Comparison of ENCODE assay signal across 12 cellular contexts in genomic region chr14:105015905-105016304, GRCh38. TPM values are rescaled to one million over a fixed set of nuclear protein-coding genes. Genes with fewer than 3 reads are reported as not detected.
A peak's percentile ranks its signal among the peaks of the same experiment; 100 is the strongest.
DNase-seq lines count a peak whose midpoint lies in the region; ATAC-seq, FAIRE-seq and TF ChIP-seq lines count a peak whose summit lies in the region.
"Had no signal": no experiment of that assay in that cellular context is flagged by ENCODE, and none has a peak within 500 bp of the region (broad histone marks: within the 10 kb centered on the region; RNA-seq: fewer than 3 reads in every experiment).

No MANE protein-coding gene starts in this region.

- H3K9me3 Mint-ChIP-seq in osteocyte (ENCODE audit: unreplicated experiment), result no peaks in the 10 kb centered on the region

- POLR2A ChIA-PET in SK-N-SH (lab: Yijun Ruan, JAX), result no interaction called here
- POLR2A ChIA-PET in IMR-90 (lab: Charles Lee; ENCODE audit: unreplicated experiment), result no interaction called here
- POLR2A ChIA-PET in GM12878 (lab: Charles Lee), result interaction anchor here (4.3 kb wide), 1 partner anchor 11 kb away, joined by 14 read pairs; no protein-coding TSS in a partner anchor

- ATAC-seq in SK-N-SH treated with all-trans-retinoic acid at 6 μM for 48 hours (no peak), IMR-90 (ENCODE audit: low read depth) (no peak), GM12878 (no peak), GM21526 (IDR thresholded peaks at IDR 0.05; ENCODE audit: low FRiP score, unreplicated experiment) (no peak), GM18502 (IDR thresholded peaks at IDR 0.05; ENCODE audit: poor library complexity, unreplicated experiment) (no peak)

- DNase-seq in SK-N-SH (no peak), IMR-90 (no peak), GM12878 (ENCODE audit: low read depth, low spot score) (no peak), osteocyte (ENCODE audit: extremely low spot score, unreplicated experiment) (no peak)
- DNase-seq in stimulated activated naive CD4-positive, alpha-beta T cell (lab: John Stamatoyannopoulos, UW), result no peak
- DNase-seq: stimulated activated CD4-positive, alpha-beta T cell treated with anti-CD3 and anti-CD28 coated beads, Interleukin-2, amount 100 ng/mL, for 24 hours had no signal

- TF ChIP-seq POLR2A in IMR-90 (IDR thresholded peaks at IDR 0.05; ENCODE audit: low read depth, low read length) (no peak), GM12878 (IDR thresholded peaks at IDR 0.05; ENCODE audit: low read depth, low read length) (no peak)

- H3K18ac ChIP-seq in IMR-90 (ENCODE audit: low read depth, low read length), result no peak overlapping the region

- no peaks in the 10 kb centered on the region for H3K9me3 ChIP-seq in SK-N-SH
- H3K9me3 ChIP-seq in IMR-90 (ENCODE audit: control insufficient read depth, insufficient read depth, low read length), result no peaks in the 10 kb centered on the region
- no peaks in the 10 kb centered on the region for H3K9me3 ChIP-seq in GM12878 (replicated peaks; ENCODE audit: control insufficient read depth, insufficient read depth, low read length)

- H4K5ac ChIP-seq in IMR-90 (ENCODE audit: low read depth, low read length), result no peak overlapping the region

- no peak overlapping the region for H3K56ac ChIP-seq in IMR-90 (ENCODE audit: extremely low read depth, insufficient read depth, low read length)

- H3K4me2 ChIP-seq in SK-N-SH, result peak overlapping the region; percentile 46; the same call in 1 of the 2 replicates
- no peak overlapping the region for H3K4me2 ChIP-seq in IMR-90 (ENCODE audit: low read depth, low read length)
- peak overlapping the region; percentile 75; the same call in 1 of the 2 replicates for H3K4me2 ChIP-seq in GM12878 (ENCODE audit: control insufficient read depth, insufficient read depth)

- FAIRE-seq in GM12878 (lab: Jason Lieb, UNC), result no peak

- TF ChIP-seq CTCF in SK-N-SH (IDR thresholded peaks at IDR 0.05), result no peak
- TF ChIP-seq CTCF in IMR-90 (conservative IDR thresholded peaks at IDR 0.05; ENCODE audit: low read depth, low read length), result no peak
- TF ChIP-seq CTCF in GM12878 (IDR thresholded peaks at IDR 0.05 in 2 of 3, conservative IDR thresholded peaks at IDR 0.05 in 1 of 3; ENCODE audit: control insufficient read depth in 2 of 3, extremely low read depth in 1 of 3, insufficient read depth in 1 of 3, low read depth in 3 of 3, low read length in 3 of 3), result no peak
- no peak for TF ChIP-seq CTCF in osteocyte (IDR thresholded peaks at IDR 0.05)

- H3K27ac ChIP-seq in SK-N-SH (ENCODE audit: low read depth in 2 of 2, low read length in 1 of 2), result no peak overlapping the region; a peak in 1 of 4 replicates
- H3K27ac ChIP-seq in IMR-90 (ENCODE audit: insufficient read depth, low read length), result no peak overlapping the region
- no peak overlapping the region for H3K27ac ChIP-seq in GM12878 (ENCODE audit: control insufficient read depth, insufficient read depth)
- H3K27ac ChIP-seq: SJSA1 had no signal

- H3K79me2 ChIP-seq in SK-N-SH (ENCODE audit: insufficient read depth), result peaks cover 99% of the 10 kb centered on the region
- peaks cover 98% of the 10 kb centered on the region for H3K79me2 ChIP-seq in GM12878 (ENCODE audit: control insufficient read depth, insufficient read depth, low read length)

- H3K9ac ChIP-seq in SK-N-SH (no peak overlapping the region), IMR-90 (ENCODE audit: low read depth, low read length) (no peak overlapping the region), GM12878 (ENCODE audit: control insufficient read depth, insufficient read depth, low read length) (no peak overlapping the region)

- peaks cover 14% of the 10 kb centered on the region for H3F3A ChIP-seq in SK-N-SH (replicated peaks; ENCODE audit: insufficient read depth)

- no peak overlapping the region for H3K4ac ChIP-seq in IMR-90 (ENCODE audit: low read depth, low read length)

- H3K4me3 ChIP-seq in SK-N-SH (ENCODE audit: low read depth in 2 of 2, low read length in 1 of 2) (no peak overlapping the region), IMR-90 (ENCODE audit: insufficient read depth, low read depth, low read length) (no peak overlapping the region), GM12878 (peak overlapping the region; percentile 49)
- H3K4me3 ChIP-seq: SJSA1 had no signal

- in situ Hi-C loops in IMR-90 (cut with MboI; ENCODE audit: low sequenced_read_pairs) (no loop called here), GM12878 (cut with MboI) (no loop called here)

- H2BK5ac ChIP-seq in IMR-90 (ENCODE audit: low read depth, low read length, poor library complexity, severe bottlenecking), result no peak overlapping the region

- H3K9me2 ChIP-seq in SK-N-SH, result no peaks in the 10 kb centered on the region

- H2AFZ ChIP-seq in SK-N-SH (ENCODE audit: low read depth) (no peak overlapping the region), IMR-90 (replicated peaks; ENCODE audit: low read length, poor library complexity) (no peak overlapping the region), GM12878 (ENCODE audit: control insufficient read depth, low read depth, low read length) (no peak overlapping the region)

- peaks cover 1% of the 10 kb centered on the region for H3K36me3 Mint-ChIP-seq in osteocyte (ENCODE audit: unreplicated experiment)

- peak overlapping the region; percentile 60; the same call in 1 of the 2 replicates for H3K23ac ChIP-seq in IMR-90 (ENCODE audit: low read depth, low read length)

- H4K20me1 ChIP-seq in SK-N-SH (ENCODE audit: insufficient read depth) (peaks cover 86% of the 10 kb centered on the region), IMR-90 (ENCODE audit: insufficient read depth, low read length) (peaks cover 77% of the 10 kb centered on the region), GM12878 (ENCODE audit: control insufficient read depth, insufficient read depth) (no peaks in the 10 kb centered on the region; the same call in none of the 2 replicates)

- RAD21 ChIA-PET in GM12878 (lab: Charles Lee; ENCODE audit: unreplicated experiment), result interaction anchor here (0.8 to 1.3 kb wide), 4 partner anchors 10 to 50 kb away, joined by 3 read pairs; no protein-coding TSS in a partner anchor

- peaks cover 30% of the 10 kb centered on the region for H3K9me1 ChIP-seq in IMR-90 (ENCODE audit: insufficient read depth, low read length)

- intact Hi-C loops in IMR-90 (cut with micrococcal nuclease) (no loop called here), GM12878 (cut with micrococcal nuclease; ENCODE audit: unreplicated experiment) (no loop called here)

- TF ChIP-seq EP300 in SK-N-SH (IDR thresholded peaks at IDR 0.05; ENCODE audit: borderline replicate concordance in 1 of 2, low read depth in 1 of 2, low read length in 1 of 2) (no peak), GM12878 (IDR thresholded peaks at IDR 0.05; ENCODE audit: borderline replicate concordance in 1 of 2, control insufficient read depth in 1 of 2, low read depth in 2 of 2, low read length in 2 of 2) (no peak)

- H2AK9ac ChIP-seq in IMR-90 (replicated peaks; ENCODE audit: low read depth, low read length, poor library complexity), result no peak overlapping the region

- H3K4me1 Mint-ChIP-seq in osteocyte (ENCODE audit: unreplicated experiment), result peaks cover 69% of the 10 kb centered on the region

- WGBS in SK-N-SH (ENCODE audit: low lambda C conversion rate), result 86% methylated on average over 6 of the region's 6 CpGs
- 100% methylated on average over 1 of the region's 6 CpGs; no CpG with 5 or more reads in 1 of the 2 experiments for WGBS in IMR-90 (ENCODE audit: extremely low coverage in 2 of 2, insufficient read length in 1 of 2), 2 experiments
- WGBS in GM12878 (ENCODE audit: insufficient coverage, insufficient replicate concordance, low lambda C conversion rate, missing lambda C conversion rate), result 52% methylated on average over 6 of the region's 6 CpGs

- no peak overlapping the region for H3K4me3 Mint-ChIP-seq in osteocyte (ENCODE audit: unreplicated experiment)

- no TSS peak for BruUV-seq in IMR-90 (replicated peaks; lab: Mats Ljungman, UMichigan)
- no TSS peak for BruUV-seq in GM12878 (replicated peaks; lab: Mats Ljungman, UMichigan)

- H2BK15ac ChIP-seq in IMR-90 (ENCODE audit: low read depth, low read length), result no peak overlapping the region

- H4K8ac ChIP-seq in IMR-90 (ENCODE audit: low read depth in 2 of 2, low read length in 2 of 2), result no peak overlapping the region

- TF ChIP-seq RAD21 in SK-N-SH (IDR thresholded peaks at IDR 0.05; ENCODE audit: low read length) (no peak), IMR-90 (IDR thresholded peaks at IDR 0.05; ENCODE audit: low read length) (no peak), GM12878 (IDR thresholded peaks at IDR 0.05; ENCODE audit: insufficient read depth, low read depth, low read length) (no peak)

- 0 out of 2 replicates have a peak overlapping the region, but pooled peaks have one; percentile 24 for H2AK5ac ChIP-seq in IMR-90 (ENCODE audit: low read depth, low read length)

- no peak overlapping the region for H2BK20ac ChIP-seq in IMR-90 (ENCODE audit: low read depth, low read length)

- H2BK120ac ChIP-seq in IMR-90 (ENCODE audit: low read depth, low read length), result no peak overlapping the region

- H4K91ac ChIP-seq in IMR-90 (ENCODE audit: insufficient read depth, low read depth, low read length), result no peak overlapping the region

- dilution Hi-C loops in IMR-90 (cut with HindIII; ENCODE audit: low sequenced_read_pairs, unreplicated experiment), result no loop called here

- peaks cover 50 to 55% of the 10 kb centered on the region in 2 experiments for H3K4me1 ChIP-seq in SK-N-SH (ENCODE audit: control insufficient read depth in 1 of 2, insufficient read depth in 2 of 2, low read depth in 1 of 2, low read length in 1 of 2)
- H3K4me1 ChIP-seq in IMR-90 (ENCODE audit: control insufficient read depth, insufficient read depth, low read length), result peaks cover 30% of the 10 kb centered on the region
- peaks cover 24% of the 10 kb centered on the region for H3K4me1 ChIP-seq in GM12878 (ENCODE audit: control insufficient read depth, insufficient read depth, low read length)

- H3K27me3 ChIP-seq in SK-N-SH (ENCODE audit: insufficient read depth) (no peaks in the 10 kb centered on the region), IMR-90 (ENCODE audit: control insufficient read depth, insufficient read depth, low read length) (no peaks in the 10 kb centered on the region), GM12878 (replicated peaks in 1 of 2; ENCODE audit: control insufficient read depth in 2 of 2, insufficient read depth in 2 of 2, low read length in 1 of 2) (no peaks in the 10 kb centered on the region)
- H3K27me3 ChIP-seq: SJSA1 had no signal

- peaks cover 3 to 44% of the 10 kb centered on the region in 2 experiments; a peak in 3 of 4 replicates for H3K79me1 ChIP-seq in IMR-90 (ENCODE audit: low read depth in 1 of 2, low read length in 2 of 2)

- H3K14ac ChIP-seq in IMR-90 (replicated peaks; ENCODE audit: low read depth, low read length), result no peak overlapping the region

- no peaks in the 10 kb centered on the region for H3K27me3 Mint-ChIP-seq in osteocyte (ENCODE audit: unreplicated experiment)

- CTCF ChIA-PET in SK-N-SH (lab: Yijun Ruan, JAX) (interaction anchor here (0.7 to 10.9 kb wide), 5 partner anchors 30 to 355 kb away, joined by 3 to 138 read pairs (median 4); no protein-coding TSS in a partner anchor), IMR-90 (lab: Yijun Ruan, JAX) (no interaction called here), GM12878 (lab: Yijun Ruan, JAX) (interaction anchor here (1.6 to 3.5 kb wide), 3 partner anchors 12 to 40 kb away, joined by 6 to 15 read pairs (median 7); no protein-coding TSS in a partner anchor)

- H3K36me3 ChIP-seq in SK-N-SH (replicated peaks in 1 of 2; ENCODE audit: control insufficient read depth in 1 of 2, insufficient read depth in 2 of 2, low read length in 1 of 2), result peaks cover 4 to 10% of the 10 kb centered on the region in 2 experiments
- H3K36me3 ChIP-seq in IMR-90 (ENCODE audit: control insufficient read depth, insufficient read depth, low read length), result peaks cover 10% of the 10 kb centered on the region
- H3K36me3 ChIP-seq in GM12878 (ENCODE audit: control insufficient read depth in 2 of 2, insufficient read depth in 2 of 2, low read length in 1 of 2), result peaks cover 20 to 24% of the 10 kb centered on the region in 2 experiments; a peak in 3 of 4 replicates

- peak overlapping the region; percentile 19 for H3K27ac Mint-ChIP-seq in osteocyte (ENCODE audit: unreplicated experiment)

- SMC1A ChIA-PET in GM12878 (lab: Charles Lee; ENCODE audit: uncharacterized antibody, unreplicated experiment), result interaction anchor here (1.0 to 3.3 kb wide), 7 partner anchors 10 to 71 kb away, joined by 3 to 11 read pairs (median 3); no protein-coding TSS in a partner anchor

RNA-seq across cellular contexts. Expression of gene CDCA4, which starts 5.0 kb away (rescaled TPM):
- polyA plus RNA-seq in SK-N-SH (2012; rRNA removed), result 23.7 and 26.8 TPM in 2 replicates
- 15.1 and 21.2 TPM in 2 replicates for polyA plus RNA-seq in SK-N-SH (2012; cell fraction: cytosol; rRNA removed)
- polyA plus RNA-seq in SK-N-SH (2012; cell fraction: nucleus; rRNA removed), result 15.7 and 19.5 TPM in 2 replicates
- 17.7 and 19.7 TPM in 2 replicates for total RNA-seq in IMR-90 (2012; rRNA removed)
- 18.6 and 21.4 TPM in 2 replicates for polyA plus RNA-seq in IMR-90 (2012; rRNA removed)
- 17.8 and 18.2 TPM in 2 replicates for polyA plus RNA-seq in IMR-90 (2012; cell fraction: cytosol; rRNA removed)
- 9.9 and 13.1 TPM in 2 replicates for polyA plus RNA-seq in IMR-90 (2012; cell fraction: nucleus; rRNA removed; ENCODE audit: low replicate concordance)
- 26.9 and 31.0 TPM in 2 replicates for total RNA-seq in GM12878 (2013; cell fraction: nucleolus; rRNA removed)
- total RNA-seq in GM12878 (2014; rRNA removed), result 59.0 and 62.9 TPM in 2 replicates
- total RNA-seq in GM12878 (2014; rRNA removed; fragmentation: Illumina TruSeq; extraction: Trizol), result 28.7 and 30.1 TPM in 2 replicates
- total RNA-seq in GM12878 (2021), result 56.3 and 60.2 TPM in 2 replicates
- polyA plus RNA-seq in GM12878 (2011; ENCODE audit: low read depth), result 12.7 TPM
- 35.4 and 48.5 TPM in 2 replicates for polyA plus RNA-seq in GM12878 (2011; rRNA removed)
- 50.6 and 63.1 TPM in 2 replicates for polyA plus RNA-seq in GM12878 (2011; cell fraction: cytosol; rRNA removed)
- 32.4 and 40.6 TPM in 2 replicates for polyA plus RNA-seq in GM12878 (2011; cell fraction: nucleus; rRNA removed)
- 27.2 and 36.2 TPM in 2 replicates for polyA plus RNA-seq in GM12878 (2012)
- 14.4 and 23.3 TPM in 2 replicates for polyA plus RNA-seq in GM12878 (2014; fragmentation: Illumina TruSeq; extraction: Trizol)
- polyA plus RNA-seq in GM12878 (2014; fragmentation: Nextera tagmentation; extraction: Ambion mirVana), result 10 to 100 TPM; 10.4 to 16.1 TPM
- 55.7 and 59.3 TPM in 2 replicates for polyA plus RNA-seq in GM12878 (2014; rRNA removed)
- 10 to 100 TPM; 61.7 to 64.0 TPM for polyA plus RNA-seq in GM12878 (2016; fragmentation: Nextera tagmentation; extraction: Ambion mirVana)
- 25.7 and 41.9 TPM in 2 replicates for polyA minus RNA-seq in GM12878 (2011; rRNA and poly(A)+ RNA removed)
- 16.9 and 21.2 TPM in 2 replicates for polyA minus RNA-seq in GM12878 (2011; cell fraction: cytosol; rRNA and poly(A)+ RNA removed)
- polyA minus RNA-seq in GM12878 (2011; cell fraction: nucleus; rRNA and poly(A)+ RNA removed), result 8.0 and 14.2 TPM in 2 replicates
- 14.6 and 17.4 TPM in 2 replicates for total RNA-seq in osteocyte

RNA-seq across cellular contexts. Expression of gene CLBA1, which starts 30.3 kb away (rescaled TPM):
- polyA plus RNA-seq in SK-N-SH (2012; rRNA removed), result 18.5 and 21.4 TPM in 2 replicates
- polyA plus RNA-seq in SK-N-SH (2012; cell fraction: cytosol; rRNA removed), result 15.0 and 15.3 TPM in 2 replicates
- 72.4 and 86.2 TPM in 2 replicates for polyA plus RNA-seq in SK-N-SH (2012; cell fraction: nucleus; rRNA removed)
- total RNA-seq in IMR-90 (2012; rRNA removed), result 2.2 and 2.7 TPM in 2 replicates
- 5.2 and 6.2 TPM in 2 replicates for polyA plus RNA-seq in IMR-90 (2012; rRNA removed)
- 3.5 and 4.0 TPM in 2 replicates for polyA plus RNA-seq in IMR-90 (2012; cell fraction: cytosol; rRNA removed)
- 10.8 and 12.0 TPM in 2 replicates for polyA plus RNA-seq in IMR-90 (2012; cell fraction: nucleus; rRNA removed; ENCODE audit: low replicate concordance)
- total RNA-seq in GM12878 (2013; cell fraction: nucleolus; rRNA removed), result 2.8 and 4.2 TPM in 2 replicates
- total RNA-seq in GM12878 (2014; rRNA removed), result 0.76 and 0.96 TPM in 2 replicates
- 0.45 and 0.74 TPM in 2 replicates for total RNA-seq in GM12878 (2014; rRNA removed; fragmentation: Illumina TruSeq; extraction: Trizol)
- 0.56 and 0.90 TPM in 2 replicates for total RNA-seq in GM12878 (2021)
- polyA plus RNA-seq in GM12878 (2011; ENCODE audit: low read depth), result 1.1 TPM
- polyA plus RNA-seq in GM12878 (2011; rRNA removed), result 0.38 and 0.59 TPM in 2 replicates
- polyA plus RNA-seq in GM12878 (2011; cell fraction: cytosol; rRNA removed), result 0.92 and 1.1 TPM in 2 replicates
- 2.5 and 2.9 TPM in 2 replicates for polyA plus RNA-seq in GM12878 (2011; cell fraction: nucleus; rRNA removed)
- polyA plus RNA-seq in GM12878 (2012), result 1.4 and 2.2 TPM in 2 replicates
- 0.24 and 0.62 TPM in 2 replicates for polyA plus RNA-seq in GM12878 (2014; fragmentation: Illumina TruSeq; extraction: Trizol)
- under 1 TPM in 1 of 2 experiments, not detected in 1; 0.07 TPM for polyA plus RNA-seq in GM12878 (2014; fragmentation: Nextera tagmentation; extraction: Ambion mirVana)
- 0.72 and 1.1 TPM in 2 replicates for polyA plus RNA-seq in GM12878 (2014; rRNA removed)
- 1 to 10 TPM in 1 of 2 experiments, under 1 TPM in 1; 0.62 to 1.1 TPM for polyA plus RNA-seq in GM12878 (2016; fragmentation: Nextera tagmentation; extraction: Ambion mirVana)
- polyA minus RNA-seq in GM12878 (2011; rRNA and poly(A)+ RNA removed), result 0.88 TPM in 1 of 2 replicates, not detected in the other
- polyA minus RNA-seq in GM12878 (2011; cell fraction: cytosol; rRNA and poly(A)+ RNA removed), result 0.83 TPM in 1 of 2 replicates, not detected in the other
- polyA minus RNA-seq in GM12878 (2011; cell fraction: nucleus; rRNA and poly(A)+ RNA removed), result 0.73 and 0.96 TPM in 2 replicates
- total RNA-seq in osteocyte, result 7.5 and 7.7 TPM in 2 replicates

RNA-seq across cellular contexts. Expression of gene AHNAK2, which starts 37.7 kb away (rescaled TPM):
- polyA plus RNA-seq in SK-N-SH (2012; rRNA removed) (33.5 and 36.6 TPM in 2 replicates), IMR-90 (2012; rRNA removed) (2.5 and 2.6 TPM in 2 replicates), GM12878 (2011; rRNA removed) (0.03 TPM in 1 of 2 replicates, not detected in the other), GM12878 (2014; fragmentation: Illumina TruSeq; extraction: Trizol) (not detected in 2 replicates), GM12878 (2014; fragmentation: Nextera tagmentation; extraction: Ambion mirVana) (not detected), GM12878 (2014; rRNA removed) (not detected in 2 replicates), GM12878 (2016; fragmentation: Nextera tagmentation; extraction: Ambion mirVana) (not detected)
- polyA plus RNA-seq in SK-N-SH (2012; cell fraction: cytosol; rRNA removed), result 22.9 and 24.7 TPM in 2 replicates
- 70.6 and 92.7 TPM in 2 replicates for polyA plus RNA-seq in SK-N-SH (2012; cell fraction: nucleus; rRNA removed)
- total RNA-seq in IMR-90 (2012; rRNA removed) (6.7 and 7.9 TPM in 2 replicates), GM12878 (2014; rRNA removed) (not detected in 2 replicates), GM12878 (2014; rRNA removed; fragmentation: Illumina TruSeq; extraction: Trizol) (not detected in 2 replicates), GM12878 (2021) (0.03 and 0.10 TPM in 2 replicates), osteocyte (145 and 183 TPM in 2 replicates)
- 0.93 and 1.1 TPM in 2 replicates for polyA plus RNA-seq in IMR-90 (2012; cell fraction: cytosol; rRNA removed)
- 4.5 and 7.9 TPM in 2 replicates for polyA plus RNA-seq in IMR-90 (2012; cell fraction: nucleus; rRNA removed; ENCODE audit: low replicate concordance)
- 0.02 TPM in 1 of 2 replicates, not detected in the other for total RNA-seq in GM12878 (2013; cell fraction: nucleolus; rRNA removed)
- 0.05 TPM for polyA plus RNA-seq in GM12878 (2011; ENCODE audit: low read depth)
- not detected in 2 replicates for polyA plus RNA-seq in GM12878 (2011; cell fraction: cytosol; rRNA removed)
- polyA plus RNA-seq in GM12878 (2011; cell fraction: nucleus; rRNA removed), result not detected in 2 replicates
- 0.03 TPM in 2 replicates for polyA plus RNA-seq in GM12878 (2012)
- not detected in 2 replicates for polyA minus RNA-seq in GM12878 (2011; rRNA and poly(A)+ RNA removed)
- 0.42 TPM in 1 of 2 replicates, not detected in the other for polyA minus RNA-seq in GM12878 (2011; cell fraction: cytosol; rRNA and poly(A)+ RNA removed)
- polyA minus RNA-seq in GM12878 (2011; cell fraction: nucleus; rRNA and poly(A)+ RNA removed), result under 0.01 and 0.19 TPM in 2 replicates

RNA-seq across cellular contexts. Expression of gene GPR132, which starts 49.3 kb away (rescaled TPM):
- 0.03 TPM in 1 of 2 replicates, not detected in the other for polyA plus RNA-seq in SK-N-SH (2012; rRNA removed)
- 0.03 TPM in 1 of 2 replicates, not detected in the other for polyA plus RNA-seq in SK-N-SH (2012; cell fraction: cytosol; rRNA removed)
- polyA plus RNA-seq in SK-N-SH (2012; cell fraction: nucleus; rRNA removed), result 0.28 and 0.37 TPM in 2 replicates
- total RNA-seq in IMR-90 (2012; rRNA removed), result under 0.01 TPM in 2 replicates
- polyA plus RNA-seq in IMR-90 (2012; rRNA removed), result 0.10 and 0.19 TPM in 2 replicates
- polyA plus RNA-seq in IMR-90 (2012; cell fraction: cytosol; rRNA removed), result 0.15 and 0.43 TPM in 2 replicates
- polyA plus RNA-seq in IMR-90 (2012; cell fraction: nucleus; rRNA removed; ENCODE audit: low replicate concordance), result 1.9 and 3.3 TPM in 2 replicates
- 118 and 130 TPM in 2 replicates for total RNA-seq in GM12878 (2013; cell fraction: nucleolus; rRNA removed)
- total RNA-seq in GM12878 (2014; rRNA removed), result 45.8 and 49.3 TPM in 2 replicates
- total RNA-seq in GM12878 (2014; rRNA removed; fragmentation: Illumina TruSeq; extraction: Trizol), result 20.3 and 21.0 TPM in 2 replicates
- 39.6 and 40.3 TPM in 2 replicates for total RNA-seq in GM12878 (2021)
- polyA plus RNA-seq in GM12878 (2011; ENCODE audit: low read depth), result 9.9 TPM
- 10.2 and 14.9 TPM in 2 replicates for polyA plus RNA-seq in GM12878 (2011; rRNA removed)
- polyA plus RNA-seq in GM12878 (2011; cell fraction: cytosol; rRNA removed), result 23.7 and 36.1 TPM in 2 replicates
- 47.6 and 57.0 TPM in 2 replicates for polyA plus RNA-seq in GM12878 (2011; cell fraction: nucleus; rRNA removed)
- 22.6 and 24.5 TPM in 2 replicates for polyA plus RNA-seq in GM12878 (2012)
- 4.9 and 14.5 TPM in 2 replicates for polyA plus RNA-seq in GM12878 (2014; fragmentation: Illumina TruSeq; extraction: Trizol)
- 1 to 10 TPM; 1.9 to 2.2 TPM for polyA plus RNA-seq in GM12878 (2014; fragmentation: Nextera tagmentation; extraction: Ambion mirVana)
- 30.0 and 30.7 TPM in 2 replicates for polyA plus RNA-seq in GM12878 (2014; rRNA removed)
- 10 to 100 TPM; 19.8 to 21.7 TPM for polyA plus RNA-seq in GM12878 (2016; fragmentation: Nextera tagmentation; extraction: Ambion mirVana)
- 38.5 and 63.1 TPM in 2 replicates for polyA minus RNA-seq in GM12878 (2011; rRNA and poly(A)+ RNA removed)
- polyA minus RNA-seq in GM12878 (2011; cell fraction: cytosol; rRNA and poly(A)+ RNA removed), result 15.9 and 17.0 TPM in 2 replicates
- polyA minus RNA-seq in GM12878 (2011; cell fraction: nucleus; rRNA and poly(A)+ RNA removed), result 15.6 and 33.9 TPM in 2 replicates
- 0.16 and 0.24 TPM in 2 replicates for total RNA-seq in osteocyte
- total RNA-seq: A673, NCI-H460, SJSA1 had no signal

Comparison
In these comparisons a context has a peak if more than half of its experiments do, and no peak if none do; other contexts are left out.
1. RNA of gene AHNAK2, which starts 37.7 kb away (total RNA-seq): 145 to 183 TPM in osteocyte; 6.7 to 7.9 TPM in IMR-90 and 0.02 to 0.10 TPM in GM12878; every median in the first group is over 10 times any median in the second.